In the genomic region with DNA sequence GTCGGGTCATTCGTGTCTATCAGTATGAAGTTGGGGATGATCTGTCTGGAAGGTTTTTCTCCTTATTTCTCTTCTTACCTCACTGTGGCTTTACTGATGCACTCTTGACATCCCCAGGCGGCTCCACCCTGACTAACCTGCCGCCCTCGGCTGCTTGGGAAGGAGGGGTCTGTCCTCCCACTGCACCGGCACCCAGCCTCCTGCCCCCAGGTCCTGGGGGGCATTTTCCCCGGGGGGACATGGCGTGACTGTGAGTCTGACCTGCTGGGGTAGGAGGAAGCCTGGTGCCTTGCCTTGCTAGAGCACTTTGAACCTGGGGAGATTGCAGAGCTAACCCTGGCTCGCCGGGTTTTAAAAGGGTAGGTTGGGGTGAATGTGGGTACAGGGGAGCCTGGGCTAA, we compare ENCODE assay signal across 19 cellular contexts. TPM values are rescaled to one million over a fixed set of nuclear protein-coding genes. Genes with fewer than 3 reads are reported as not detected.
DNase-seq lines count a peak whose midpoint lies in the region; ATAC-seq and TF ChIP-seq lines count a peak whose summit lies in the region.
"Had no signal": no experiment of that assay in that cellular context is flagged by ENCODE, and none has a peak within 500 bp of the region (broad histone marks: within the 10 kb centered on the region; RNA-seq: fewer than 3 reads in every experiment).

No MANE protein-coding gene starts in this region.

- no peak for DNase-seq in activated CD4-positive, alpha-beta T cell treated with anti-CD3 and anti-CD28 coated beads, Interleukin-2, amount 10 ng/mL, durations not matched to agents 7 days and 5 days
- no peak for DNase-seq in activated CD4-positive, alpha-beta T cell treated with anti-CD3 and anti-CD28 coated beads for 48 hours
- DNase-seq in Panc1 (ENCODE audit: low read depth, low spot score) (no peak), glutamatergic neuron (no peak), gastrocnemius medialis (no peak), NCI-H526 treated with DMSO at 0.1 percent for 48 hours (lab: John Stamatoyannopoulos, UW) (no peak), body of pancreas (no peak)
- no peak for DNase-seq in CD8-positive, alpha-beta memory T cell
- DNase-seq: activated CD4-positive, alpha-beta memory T cell treated with anti-CD3 and anti-CD28 coated beads for 36 hours; amniotic stem cell; CD4-positive, CD25-positive, alpha-beta regulatory T cell; HCEC 1CT; NCI-H1105; NCI-H774; PC-3; stimulated activated CD4-positive, alpha-beta T cell treated with anti-CD3 and anti-CD28 coated beads, Interleukin-12 subunit alpha, Interleukin-12 subunit beta, amount 100 ng/mL, for 4 hours; stimulated activated naive B cell treated with anti-CD40 and anti-IgM and Interleukin-4, amounts not matched to agents 10 μg/mL and 1 μg/mL and 100 μg/mL, for 72 hours had no signal

- H3K27me3 ChIP-seq in Panc1 (ENCODE audit: control insufficient read depth, insufficient read depth, low read length) (no peaks in the 10 kb centered on the region), gastrocnemius medialis (no peaks in the 10 kb centered on the region), body of pancreas (no peaks in the 10 kb centered on the region)
- no peaks in the 10 kb centered on the region for H3K27me3 ChIP-seq in CD8-positive, alpha-beta memory T cell (ENCODE audit: insufficient read depth, low read length, poor library complexity, severe bottlenecking)

- H3K27ac Mint-ChIP-seq in activated CD4-positive, alpha-beta T cell treated with anti-CD3 and anti-CD28 coated beads, Interleukin-2, amount 10 ng/mL, durations not matched to agents 7 days and 5 days = peak overlapping the region; percentile 15
- H3K27ac Mint-ChIP-seq in glutamatergic neuron (ENCODE audit: unreplicated experiment) = peak overlapping the region; percentile 34
- peak overlapping the region in 1 of 8 donors; percentile 3 for H3K27ac Mint-ChIP-seq in CD8-positive, alpha-beta memory T cell
- H3K27ac Mint-ChIP-seq: activated CD4-positive, alpha-beta memory T cell treated with anti-CD3 and anti-CD28 coated beads for 36 hours had no signal

- H3K9me3 ChIP-seq in Panc1 (ENCODE audit: control insufficient read depth, insufficient read depth, low read depth, low read length) (no peaks in the 10 kb centered on the region), gastrocnemius medialis (no peaks in the 10 kb centered on the region), body of pancreas (no peaks in the 10 kb centered on the region)
- no peaks in the 10 kb centered on the region for H3K9me3 ChIP-seq in CD8-positive, alpha-beta memory T cell (ENCODE audit: low read length)
- H3K9me3 ChIP-seq: A549 had no signal

- peaks cover 51% of the 10 kb centered on the region for H3K36me3 Mint-ChIP-seq in activated CD4-positive, alpha-beta T cell treated with anti-CD3 and anti-CD28 coated beads, Interleukin-2, amount 10 ng/mL, durations not matched to agents 7 days and 5 days (ENCODE audit: low read depth)
- H3K36me3 Mint-ChIP-seq in glutamatergic neuron (ENCODE audit: unreplicated experiment) = peaks cover 7% of the 10 kb centered on the region
- H3K36me3 Mint-ChIP-seq in CD8-positive, alpha-beta memory T cell = peaks cover 3 to 95% (median 14%) of the 10 kb centered on the region in 3 donors

- ATAC-seq in Panc1 (no peak), gastrocnemius medialis (no peak), body of pancreas (no peak)

- no peaks in the 10 kb centered on the region for H3K27me3 Mint-ChIP-seq in activated CD4-positive, alpha-beta T cell treated with anti-CD3 and anti-CD28 coated beads, Interleukin-2, amount 10 ng/mL, durations not matched to agents 7 days and 5 days
- peaks cover 8% of the 10 kb centered on the region for H3K27me3 Mint-ChIP-seq in glutamatergic neuron (ENCODE audit: unreplicated experiment)
- H3K27me3 Mint-ChIP-seq in CD8-positive, alpha-beta memory T cell = peaks cover 0 to 1% of the 10 kb centered on the region in 2 donors
- H3K27me3 Mint-ChIP-seq: activated CD4-positive, alpha-beta memory T cell treated with anti-CD3 and anti-CD28 coated beads for 36 hours; CD4-positive, CD25-positive, alpha-beta regulatory T cell; stimulated activated naive B cell treated with anti-CD40 and anti-IgM and Interleukin-4, amounts not matched to agents 10 μg/mL and 1 μg/mL and 100 μg/mL, for 72 hours had no signal

- H3K4me1 Mint-ChIP-seq in activated CD4-positive, alpha-beta T cell treated with anti-CD3 and anti-CD28 coated beads, Interleukin-2, amount 10 ng/mL, durations not matched to agents 7 days and 5 days = no peaks in the 10 kb centered on the region
- H3K4me1 Mint-ChIP-seq in glutamatergic neuron (ENCODE audit: low read depth, unreplicated experiment) = no peaks in the 10 kb centered on the region
- no peaks in the 10 kb centered on the region for H3K4me1 Mint-ChIP-seq in CD8-positive, alpha-beta memory T cell
- H3K4me1 Mint-ChIP-seq: stimulated activated naive B cell treated with anti-CD40 and anti-IgM and Interleukin-4, amounts not matched to agents 10 μg/mL and 1 μg/mL and 100 μg/mL, for 72 hours had no signal

- BruUV-seq in Panc1 (replicated peaks; lab: Mats Ljungman, UMichigan) = no TSS peak

- H3K4me3 Mint-ChIP-seq in activated CD4-positive, alpha-beta T cell treated with anti-CD3 and anti-CD28 coated beads, Interleukin-2, amount 10 ng/mL, durations not matched to agents 7 days and 5 days = no peak overlapping the region
- no peak overlapping the region for H3K4me3 Mint-ChIP-seq in glutamatergic neuron (ENCODE audit: unreplicated experiment)
- H3K4me3 Mint-ChIP-seq in CD8-positive, alpha-beta memory T cell = no peak overlapping the region
- H3K4me3 Mint-ChIP-seq: activated CD4-positive, alpha-beta memory T cell treated with anti-CD3 and anti-CD28 coated beads for 36 hours; CD4-positive, CD25-positive, alpha-beta regulatory T cell; stimulated activated naive B cell treated with anti-CD40 and anti-IgM and Interleukin-4, amounts not matched to agents 10 μg/mL and 1 μg/mL and 100 μg/mL, for 72 hours had no signal

- POLR2A ChIA-PET in activated CD4-positive, alpha-beta T cell treated with anti-CD3 and anti-CD28 coated beads, Interleukin-2, amount 10 ng/mL, durations not matched to agents 7 days and 5 days (lab: Charles Lee) = no interaction called here
- POLR2A ChIA-PET in Panc1 (lab: Charles Lee) = no interaction called here
- POLR2A ChIA-PET in CD8-positive, alpha-beta memory T cell (lab: Charles Lee) = no interaction called here

- WGBS in body of pancreas, 2 donors = 93 to 95% methylated on average over 10 of the region's 10 CpGs

- CTCF ChIA-PET in activated CD4-positive, alpha-beta T cell treated with anti-CD3 and anti-CD28 coated beads, Interleukin-2, amount 10 ng/mL, durations not matched to agents 7 days and 5 days (lab: Charles Lee) = no interaction called here
- CTCF ChIA-PET in Panc1 (lab: Charles Lee) = no interaction called here
- CTCF ChIA-PET in CD8-positive, alpha-beta memory T cell (lab: Charles Lee) = no interaction called here

- no peak for TF ChIP-seq CTCF in Panc1 (IDR thresholded peaks at IDR 0.05)
- no peak for TF ChIP-seq CTCF in glutamatergic neuron (IDR thresholded peaks at IDR 0.05; ENCODE audit: partially characterized antibody, unreplicated experiment)
- no peak for TF ChIP-seq CTCF in gastrocnemius medialis (IDR thresholded peaks at IDR 0.05 in 4 of 5, conservative IDR thresholded peaks at IDR 0.05 in 1 of 5)
- no peak for TF ChIP-seq CTCF in body of pancreas (IDR thresholded peaks at IDR 0.05)

- H3K4me1 ChIP-seq in Panc1 (ENCODE audit: control insufficient read depth, insufficient read depth, low read length) (peaks cover 24% of the 10 kb centered on the region), gastrocnemius medialis (peaks cover 19 to 23% of the 10 kb centered on the region in 2 donors), body of pancreas (peaks cover 8% of the 10 kb centered on the region)
- H3K4me1 ChIP-seq in CD8-positive, alpha-beta memory T cell (ENCODE audit: insufficient read depth, low read length) = no peaks in the 10 kb centered on the region

- H3K9me3 Mint-ChIP-seq in activated CD4-positive, alpha-beta T cell treated with anti-CD3 and anti-CD28 coated beads, Interleukin-2, amount 10 ng/mL, durations not matched to agents 7 days and 5 days = no peaks in the 10 kb centered on the region
- peaks cover 12% of the 10 kb centered on the region for H3K9me3 Mint-ChIP-seq in glutamatergic neuron (ENCODE audit: unreplicated experiment)
- H3K9me3 Mint-ChIP-seq in CD8-positive, alpha-beta memory T cell = no peaks in the 10 kb centered on the region
- H3K9me3 Mint-ChIP-seq: activated CD4-positive, alpha-beta memory T cell treated with anti-CD3 and anti-CD28 coated beads for 36 hours; CD4-positive, CD25-positive, alpha-beta regulatory T cell; stimulated activated naive B cell treated with anti-CD40 and anti-IgM and Interleukin-4, amounts not matched to agents 10 μg/mL and 1 μg/mL and 100 μg/mL, for 72 hours had no signal

- H3K27ac ChIP-seq in Panc1 (ENCODE audit: low read length) (0 out of 2 replicates have a peak overlapping the region, but pooled peaks have one; percentile 44), gastrocnemius medialis (peak overlapping the region; percentile 46 to 66 (median 59)), body of pancreas (no peak overlapping the region)
- no peak overlapping the region for H3K27ac ChIP-seq in CD8-positive, alpha-beta memory T cell (ENCODE audit: low read depth, low read length)
- H3K27ac ChIP-seq: KMS-11 had no signal

- no peak for TF ChIP-seq POLR2A in gastrocnemius medialis (IDR thresholded peaks at IDR 0.05)
- TF ChIP-seq POLR2A in body of pancreas (IDR thresholded peaks at IDR 0.05) = no peak

- intact Hi-C loops in Panc1 (cut with micrococcal nuclease; ENCODE audit: unreplicated experiment) (no loop called here), gastrocnemius medialis (cut with DNase I; ENCODE audit: low total_unique reads) (no loop called here), body of pancreas (cut with DNase I) (no loop called here)

- H3K36me3 ChIP-seq in Panc1 (ENCODE audit: control insufficient read depth, insufficient read depth, low read length) (peaks cover 8% of the 10 kb centered on the region; the same call in 1 of the 2 replicates), gastrocnemius medialis (peaks cover 0 to 81% of the 10 kb centered on the region in 2 donors), body of pancreas (replicated peaks in 1 of 2; ENCODE audit: insufficient read depth in 1 of 2, low read depth in 2 of 2) (peaks cover 0 to 44% of the 10 kb centered on the region in 2 donors)
- peaks cover 74% of the 10 kb centered on the region for H3K36me3 ChIP-seq in CD8-positive, alpha-beta memory T cell (ENCODE audit: insufficient read depth, low read length)

- in situ Hi-C loops in Panc1 (cut with HindIII; ENCODE audit: low pct_unique_long_range_greater_than_20kb, low sequenced_read_pairs) = no loop called here
- in situ Hi-C loops in gastrocnemius medialis (cut with MboI; ENCODE audit: low sequenced_read_pairs in 4 of 4) = no loop called here

- no peak overlapping the region for H3K4me3 ChIP-seq in Panc1 (ENCODE audit: low read depth in 2 of 2, low read length in 2 of 2)
- H3K4me3 ChIP-seq in gastrocnemius medialis = no peak overlapping the region
- no peak overlapping the region for H3K4me3 ChIP-seq in body of pancreas
- no peak overlapping the region for H3K4me3 ChIP-seq in CD8-positive, alpha-beta memory T cell (ENCODE audit: low read length)
- H3K4me3 ChIP-seq: A549 had no signal

RNA-seq across cellular contexts. Expression of gene DYNC2I2, which starts 27.5 kb away (rescaled TPM):
- 10 to 100 TPM; 60.6 to 68.3 TPM for total RNA-seq in activated CD4-positive, alpha-beta T cell treated with anti-CD3 and anti-CD28 coated beads, Interleukin-2, amount 10 ng/mL, durations not matched to agents 7 days and 5 days
- 78.1 TPM for total RNA-seq in Panc1 (2021; ENCODE audit: unreplicated experiment)
- polyA plus RNA-seq in Panc1 (2012; ENCODE audit: insufficient read length) = 96.2 TPM
- 15.0 TPM for total RNA-seq in glutamatergic neuron (ENCODE audit: unreplicated experiment)
- total RNA-seq in gastrocnemius medialis = 10 to 100 TPM; 11.4 to 29.1 (median 21.1) TPM
- 10 to 100 TPM; 58.1 to 62.3 TPM for total RNA-seq in body of pancreas
- 10 to 100 TPM; 67.7 to 68.6 TPM for total RNA-seq in CD8-positive, alpha-beta memory T cell
- 3.0 TPM for polyA plus RNA-seq in CD8-positive, alpha-beta memory T cell

RNA-seq across cellular contexts. Expression of gene SET, which starts 59.9 kb away (rescaled TPM):
- 100 to 1,000 TPM; 476 to 482 TPM for total RNA-seq in activated CD4-positive, alpha-beta T cell treated with anti-CD3 and anti-CD28 coated beads, Interleukin-2, amount 10 ng/mL, durations not matched to agents 7 days and 5 days
- total RNA-seq in Panc1 (2021; ENCODE audit: unreplicated experiment) (422 TPM), glutamatergic neuron (ENCODE audit: unreplicated experiment) (387 TPM), gastrocnemius medialis (100 to 1,000 TPM; 102 to 191 (median 170) TPM), body of pancreas (10 to 100 TPM; 70.9 to 87.2 TPM)
- polyA plus RNA-seq in Panc1 (2012; ENCODE audit: insufficient read length) = 224 TPM
- total RNA-seq in CD8-positive, alpha-beta memory T cell = 1,000 to 10,000 TPM in 1 of 2 experiments, 100 to 1,000 TPM in 1; 939 to 1,027 TPM
- polyA plus RNA-seq in CD8-positive, alpha-beta memory T cell = 229 TPM

Comparison
In these comparisons a context has a peak if more than half of its experiments do, and no peak if none do; other contexts are left out.
1. H3K27ac ChIP-seq: peak in Panc1 (single experiment) and gastrocnemius medialis (4 of 4); none in body of pancreas (0 of 4) and CD8-positive, alpha-beta memory T cell (single experiment).